9 cellular contexts compared by ENCODE assay signal in the genomic region with DNA sequence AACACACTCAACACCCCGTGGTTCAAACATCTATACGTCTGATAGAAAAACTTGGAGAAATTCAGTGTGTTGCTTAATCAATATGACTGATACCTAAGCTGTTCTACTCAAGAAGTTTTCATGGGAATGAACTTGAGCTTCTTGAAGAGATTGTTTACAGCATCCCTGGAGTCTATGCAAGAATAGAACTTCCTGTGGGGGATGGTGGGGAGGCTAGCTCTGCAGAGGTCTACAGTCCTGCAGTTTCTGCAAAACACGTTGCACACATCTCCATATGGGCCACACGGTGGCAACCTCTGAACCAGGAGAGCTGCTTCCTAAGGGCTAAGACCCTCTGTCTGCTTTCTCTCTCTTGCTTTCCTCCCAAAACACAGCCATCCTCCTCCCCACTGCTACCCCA. TPM values are rescaled to one million over a fixed set of nuclear protein-coding genes. Genes with fewer than 3 reads are reported as not detected.
DNase-seq lines count a peak whose midpoint lies in the region; ATAC-seq and TF ChIP-seq lines count a peak whose summit lies in the region.
"Had no signal": no experiment of that assay in that cellular context is flagged by ENCODE, and none has a peak within 500 bp of the region (broad histone marks: within the 10 kb centered on the region; RNA-seq: fewer than 3 reads in every experiment).

No MANE protein-coding gene starts in this region.

- no peak overlapping the region for H3K4me3 Mint-ChIP-seq in CD8-positive, alpha-beta memory T cell
- no peak overlapping the region for H3K4me3 Mint-ChIP-seq in WTC11
- H3K4me3 Mint-ChIP-seq in mesothelial cell of epicardium: no peak overlapping the region
- H3K4me3 Mint-ChIP-seq: immature natural killer cell had no signal

- CTCF ChIA-PET in CD8-positive, alpha-beta memory T cell (lab: Charles Lee): interaction anchor here (0.7 to 1.8 kb wide), 9 partner anchors 15 to 317 kb away, joined by 3 to 10 read pairs (median 4); a partner anchor contains a TSS
- CTCF ChIA-PET in HEK293 (lab: Yijun Ruan, JAX) (interaction anchor here (0.7 to 3.9 kb wide), 11 partner anchors 9 to 116 kb away, joined by 3 to 53 read pairs (median 4); a partner anchor contains a TSS), WTC11 (lab: Charles Lee) (interaction anchor here (0.6 to 2.5 kb wide), 11 partner anchors 9 to 123 kb away, joined by 3 to 38 read pairs (median 3); a partner anchor contains a TSS)

- H3K27me3 Mint-ChIP-seq in CD8-positive, alpha-beta memory T cell: no peaks in the 10 kb centered on the region
- no peaks in the 10 kb centered on the region for H3K27me3 Mint-ChIP-seq in WTC11 (ENCODE audit: low read depth)
- no peaks in the 10 kb centered on the region for H3K27me3 Mint-ChIP-seq in mesothelial cell of epicardium (ENCODE audit: low read depth)

- H3K27ac ChIP-seq in CD8-positive, alpha-beta memory T cell (ENCODE audit: low read depth, low read length): no peak overlapping the region
- no peak overlapping the region for H3K27ac ChIP-seq in HEK293 (ENCODE audit: extremely low read depth, low read depth, low read length)

- TF ChIP-seq CTCF in HEK293 (tag by site-specific recombination; IDR thresholded peaks at IDR 0.05): peak; percentile 58
- TF ChIP-seq CTCF in WTC11 (IDR thresholded peaks at IDR 0.05): no peak
- no peak for TF ChIP-seq CTCF in mesothelial cell of epicardium (IDR thresholded peaks at IDR 0.05; ENCODE audit: unreplicated experiment)

- peak in 1 of 5 donors; percentile 33 for DNase-seq in CD8-positive, alpha-beta memory T cell
- DNase-seq in WTC11 (ENCODE audit: low spot score) (no peak), iPS-NIHi7 (ENCODE audit: extremely low spot score) (peak; percentile 50), mesothelial cell of epicardium (ENCODE audit: low spot score in 2 of 2, unreplicated experiment in 2 of 2) (no peak), mucosa of gallbladder (ENCODE audit: low spot score) (no peak)
- DNase-seq: immature natural killer cell; stimulated activated CD4-positive, alpha-beta T cell treated with anti-CD3 and anti-CD28 coated beads, Interleukin-1b, Interleukin-23, amount 100 ng/mL, for 48 hours had no signal

- H3K4me3 ChIP-seq in CD8-positive, alpha-beta memory T cell (ENCODE audit: low read length): no peak overlapping the region
- no peak overlapping the region for H3K4me3 ChIP-seq in HEK293 (ENCODE audit: low read depth, low read length)

- H3K27me3 ChIP-seq in CD8-positive, alpha-beta memory T cell (ENCODE audit: insufficient read depth, low read length, poor library complexity, severe bottlenecking): no peaks in the 10 kb centered on the region

- ATAC-seq in WTC11 (peak; percentile 76), GM21717 (IDR thresholded peaks at IDR 0.05; ENCODE audit: unreplicated experiment) (no peak)

- peaks cover 5 to 74% (median 15%) of the 10 kb centered on the region in 3 donors for H3K36me3 Mint-ChIP-seq in CD8-positive, alpha-beta memory T cell
- H3K36me3 Mint-ChIP-seq in WTC11 (peaks cover under 1% of the 10 kb centered on the region; the same call in 1 of the 2 replicates), mesothelial cell of epicardium (peaks cover 12% of the 10 kb centered on the region)

- peaks cover 23% of the 10 kb centered on the region for H3K4me1 ChIP-seq in CD8-positive, alpha-beta memory T cell (ENCODE audit: insufficient read depth, low read length)
- H3K4me1 ChIP-seq in HEK293 (ENCODE audit: control insufficient read depth, insufficient read depth, low read length): peaks cover 4% of the 10 kb centered on the region

- H3K9me3 Mint-ChIP-seq in CD8-positive, alpha-beta memory T cell: no peaks in the 10 kb centered on the region
- H3K9me3 Mint-ChIP-seq in WTC11 (no peaks in the 10 kb centered on the region), mesothelial cell of epicardium (no peaks in the 10 kb centered on the region)
- H3K9me3 Mint-ChIP-seq: immature natural killer cell had no signal

- no peaks in the 10 kb centered on the region for H3K9me3 ChIP-seq in CD8-positive, alpha-beta memory T cell (ENCODE audit: low read length)
- H3K9me3 ChIP-seq in HEK293 (ENCODE audit: control insufficient read depth, insufficient read depth, low read depth, low read length): no peaks in the 10 kb centered on the region

- POLR2A ChIA-PET in CD8-positive, alpha-beta memory T cell (lab: Charles Lee): no interaction called here
- POLR2A ChIA-PET in HEK293 (lab: Yijun Ruan, JAX) (interaction anchor here (0.9 to 1.1 kb wide), 2 partner anchors 32 to 51 kb away, joined by 3 read pairs; no protein-coding TSS in a partner anchor), WTC11 (lab: Charles Lee) (interaction anchor here (0.9 kb wide), 1 partner anchor 32 kb away, joined by 3 read pairs; a partner anchor contains a TSS)

- peak overlapping the region in 5 of 8 donors; percentile 25 to 73 (median 58) for H3K27ac Mint-ChIP-seq in CD8-positive, alpha-beta memory T cell
- H3K27ac Mint-ChIP-seq in WTC11 (no peak overlapping the region), mesothelial cell of epicardium (no peak overlapping the region)

- peaks cover 19% of the 10 kb centered on the region for H3K36me3 ChIP-seq in CD8-positive, alpha-beta memory T cell (ENCODE audit: insufficient read depth, low read length)
- peaks cover 0 to 33% of the 10 kb centered on the region in 2 experiments; a peak in 2 of 3 replicates for H3K36me3 ChIP-seq in HEK293 (ENCODE audit: control insufficient read depth in 2 of 2, insufficient read depth in 1 of 2, low read length in 2 of 2)

- peaks cover 21 to 36% (median 30%) of the 10 kb centered on the region in 3 donors for H3K4me1 Mint-ChIP-seq in CD8-positive, alpha-beta memory T cell
- H3K4me1 Mint-ChIP-seq in WTC11 (peaks cover 19% of the 10 kb centered on the region), mesothelial cell of epicardium (peaks cover 12% of the 10 kb centered on the region)

TF ChIP-seq in HEK293, 187 proteins besides CTCF, POLR2A, EP300 and RAD21:
- TF ChIP-seq ZNF416 (tag by site-specific recombination; IDR thresholded peaks at IDR 0.05) (no peak), ZIC2 (tag by site-specific recombination; IDR thresholded peaks at IDR 0.05) (peak; percentile 46)

TF ChIP-seq in WTC11, 78 proteins besides CTCF, POLR2A, EP300 and RAD21:
- peak; percentile 63; the same call in 1 of the 2 replicates for TF ChIP-seq ZNF423 (CRISPR knock-in tag; IDR thresholded peaks at IDR 0.05)
- TF ChIP-seq, protein P1, sequence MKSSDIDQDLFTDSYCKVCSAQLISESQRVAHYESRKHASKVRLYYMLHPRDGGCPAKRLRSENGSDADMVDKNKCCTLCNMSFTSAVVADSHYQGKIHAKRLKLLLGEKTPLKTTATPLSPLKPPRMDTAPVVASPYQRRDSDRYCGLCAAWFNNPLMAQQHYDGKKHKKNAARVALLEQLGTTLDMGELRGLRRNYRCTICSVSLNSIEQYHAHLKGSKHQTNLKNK (CRISPR knock-in tag; IDR thresholded peaks at IDR 0.05): no peak

RNA-seq across cellular contexts. Expression of a gene that starts 32.7 kb away (rescaled TPM):
- 10 to 100 TPM; 23.6 to 27.5 TPM for total RNA-seq in CD8-positive, alpha-beta memory T cell
- polyA plus RNA-seq in CD8-positive, alpha-beta memory T cell: 6.5 TPM
- total RNA-seq in WTC11 (2021) (15.7 to 22.3 TPM (median 17.6 TPM) in 3 replicates), mesothelial cell of epicardium (7.0 to 8.5 TPM (median 8.0 TPM) in 3 replicates), mucosa of gallbladder (2.6 TPM)

RNA-seq across cellular contexts. Expression of a gene that starts 48.8 kb away (rescaled TPM):
- total RNA-seq in CD8-positive, alpha-beta memory T cell: 1,000 to 10,000 TPM; 1,737 to 1,739 TPM
- polyA plus RNA-seq in CD8-positive, alpha-beta memory T cell: 970 TPM
- total RNA-seq in WTC11 (2021): 1,829 to 2,044 TPM (median 2,031 TPM) in 3 replicates
- 1,840 to 1,922 TPM (median 1,906 TPM) in 3 replicates for total RNA-seq in mesothelial cell of epicardium
- total RNA-seq in mucosa of gallbladder: 921 TPM

Comparison
In these comparisons a context has a peak if more than half of its experiments do, and no peak if none do; other contexts are left out.
1. H3K27ac Mint-ChIP-seq: peak in CD8-positive, alpha-beta memory T cell (5 of 8); none in WTC11 (single experiment) and mesothelial cell of epicardium (single experiment).